In genomic region chr2:196336715-196337617, GRCh38 we compare ENCODE assay signal across 8 cellular contexts.
DNase-seq lines count a peak whose midpoint lies in the region; ATAC-seq, FAIRE-seq and TF ChIP-seq lines count a peak whose summit lies in the region.

No MANE protein-coding gene starts in this region.

- H3K4me1 ChIP-seq in A549: peaks cover 23% of the 10 kb centered on the region

- POLR2A ChIA-PET in A549 (lab: Yijun Ruan, JAX): interaction anchor here (1.0 kb wide), 1 partner anchor 256 kb away, joined by 4 read pairs; no protein-coding TSS in a partner anchor
- POLR2A ChIA-PET in activated CD8-positive, alpha-beta T cell treated with anti-CD3 and anti-CD28 coated beads, Interleukin-2, amount 10 ng/mL, durations not matched to agents 7 days and 5 days (lab: Charles Lee): interaction anchor here (0.6 to 1.8 kb wide), 3 partner anchors 166 to 1397 kb away, joined by 3 to 5 read pairs (median 3); partner anchors contain the start of gene STK17B

- no peak overlapping the region for H3K27ac Mint-ChIP-seq in activated CD8-positive, alpha-beta T cell treated with anti-CD3 and anti-CD28 coated beads, Interleukin-2, amount 10 ng/mL, durations not matched to agents 7 days and 5 days

- DNase-seq in A549 (ENCODE audit: low read depth in 1 of 2, low spot score in 1 of 2): peak; percentile 21 to 29
- DNase-seq in GM12865 (ENCODE audit: low read depth): peak; percentile 38
- peak; percentile 5 for DNase-seq in NCI-H1048 (lab: John Stamatoyannopoulos, UW)
- peak; percentile 34 for DNase-seq in activated CD8-positive, alpha-beta T cell treated with anti-CD3 and anti-CD28 coated beads, Interleukin-2, amount 10 ng/mL, durations not matched to agents 7 days and 5 days
- peak; percentile 5 for DNase-seq in foreskin melanocyte
- peak; percentile 19 for DNase-seq in stimulated activated CD4-positive, alpha-beta T cell treated with anti-CD3 and anti-CD28 coated beads, Interleukin-4, amount 100 ng/mL, for 24 hours

- H3K4me3 Mint-ChIP-seq in activated CD8-positive, alpha-beta T cell treated with anti-CD3 and anti-CD28 coated beads, Interleukin-2, amount 10 ng/mL, durations not matched to agents 7 days and 5 days: no peak overlapping the region

- H3K36me3 Mint-ChIP-seq in activated CD8-positive, alpha-beta T cell treated with anti-CD3 and anti-CD28 coated beads, Interleukin-2, amount 10 ng/mL, durations not matched to agents 7 days and 5 days (ENCODE audit: low read depth): no peaks in the 10 kb centered on the region

- CTCF ChIA-PET in A549 (lab: Yijun Ruan, JAX): interaction anchor here (0.5 to 4.7 kb wide), 28 partner anchors 9 to 270 kb away, joined by 3 to 73 read pairs (median 5); partner anchors contain the start of gene HECW2
- CTCF ChIA-PET in activated CD8-positive, alpha-beta T cell treated with anti-CD3 and anti-CD28 coated beads, Interleukin-2, amount 10 ng/mL, durations not matched to agents 7 days and 5 days (lab: Charles Lee): interaction anchor here (0.7 to 4.7 kb wide), 34 partner anchors 8 to 269 kb away, joined by 3 to 104 read pairs (median 4); partner anchors contain the start of gene DNAH7

- no peaks in the 10 kb centered on the region for H3K9me3 ChIP-seq in A549

- peak in 1 of 2 experiments; percentile 67; a peak in 3 of 6 replicates for ATAC-seq in A549
- ATAC-seq in activated CD8-positive, alpha-beta T cell treated with anti-CD3 and anti-CD28 coated beads, Interleukin-2, amount 10 ng/mL, durations not matched to agents 7 days and 5 days: peak; percentile 39
- no peak for ATAC-seq in GM18519 (IDR thresholded peaks at IDR 0.05; ENCODE audit: low FRiP score, unreplicated experiment)
- no peak for ATAC-seq in HG03196 (IDR thresholded peaks at IDR 0.05; ENCODE audit: unreplicated experiment)

- TF ChIP-seq POLR2A in A549 (IDR thresholded peaks at IDR 0.05; ENCODE audit: low read length): no peak

- peaks cover 7% of the 10 kb centered on the region for H3K27me3 Mint-ChIP-seq in activated CD8-positive, alpha-beta T cell treated with anti-CD3 and anti-CD28 coated beads, Interleukin-2, amount 10 ng/mL, durations not matched to agents 7 days and 5 days (ENCODE audit: low read depth)

- no peak for FAIRE-seq in A549 (lab: Jason Lieb, UNC)

- H3K4me3 ChIP-seq in A549 (no peak overlapping the region), GM12865 (ENCODE audit: low read depth, low read length) (no peak overlapping the region)

- no peak overlapping the region for H3K4me2 ChIP-seq in A549

- WGBS in A549 (ENCODE audit: missing lambda C conversion rate): 47% methylated on average over 6 of the region's 6 CpGs

- H3K9me3 Mint-ChIP-seq in activated CD8-positive, alpha-beta T cell treated with anti-CD3 and anti-CD28 coated beads, Interleukin-2, amount 10 ng/mL, durations not matched to agents 7 days and 5 days (ENCODE audit: insufficient read depth): no peaks in the 10 kb centered on the region

- TF ChIP-seq EP300 in A549 (IDR thresholded peaks at IDR 0.05): no peak

- TF ChIP-seq CTCF in A549 (IDR thresholded peaks at IDR 0.05) (peak; percentile 76), GM12865 (IDR thresholded peaks at IDR 0.05; ENCODE audit: insufficient read depth, low read depth, low read length, missing control alignments) (peak; percentile 17)

- TF ChIP-seq RAD21 in A549 (conservative IDR thresholded peaks at IDR 0.05 in 1 of 2, IDR thresholded peaks at IDR 0.05 in 1 of 2): peak; percentile 76 to 84

- 0 out of 6 replicates have a peak overlapping the region, but pooled peaks of 1 of the 2 experiments have one; percentile 19 for H3K27ac ChIP-seq in A549

- peaks cover 5% of the 10 kb centered on the region for H3K4me1 Mint-ChIP-seq in activated CD8-positive, alpha-beta T cell treated with anti-CD3 and anti-CD28 coated beads, Interleukin-2, amount 10 ng/mL, durations not matched to agents 7 days and 5 days (ENCODE audit: low read depth)

TF ChIP-seq in A549, 52 proteins besides CTCF, POLR2A, EP300 and RAD21:
- TF ChIP-seq SMC3 (IDR thresholded peaks at IDR 0.05): peak; percentile 80
- no peak for TF ChIP-seq RFX5 (IDR thresholded peaks at IDR 0.05)
